Comparison of ENCODE assay signal across 23 cellular contexts in the genomic region with DNA sequence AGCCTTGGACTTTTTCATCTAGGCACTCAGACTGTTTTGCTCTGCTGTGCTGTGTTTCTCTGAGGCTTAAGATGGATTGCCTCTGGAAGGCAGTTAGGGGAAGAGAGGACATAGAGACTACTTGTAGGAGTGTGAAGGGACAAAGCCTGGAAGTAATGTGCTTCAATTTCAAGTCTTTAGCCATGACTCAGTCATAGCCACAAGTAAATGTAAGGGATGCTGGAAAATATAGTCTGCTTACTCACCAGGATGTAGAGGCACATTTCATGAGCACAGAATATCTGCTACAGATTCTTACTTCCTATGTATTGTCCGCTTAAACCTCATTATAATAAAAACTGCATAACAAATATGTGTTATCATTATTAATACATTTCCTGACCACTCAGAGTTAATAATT.
DNase-seq lines count a peak whose midpoint lies in the region; ATAC-seq, FAIRE-seq and TF ChIP-seq lines count a peak whose summit lies in the region.
"Had no signal": no experiment of that assay in that cellular context is flagged by ENCODE, and none has a peak within 500 bp of the region (broad histone marks: within the 10 kb centered on the region; RNA-seq: fewer than 3 reads in every experiment).

No MANE protein-coding gene starts in this region.

- in situ Hi-C loops in brain microvascular endothelial cell (cut with HindIII; ENCODE audit: low pct_ligation_motif_present, low sequenced_read_pairs): no loop called here

- H3K36me3 ChIP-seq in kidney epithelial cell (ENCODE audit: control insufficient read depth, insufficient read depth, low read length) (no peaks in the 10 kb centered on the region), brain microvascular endothelial cell (replicated peaks) (no peaks in the 10 kb centered on the region)
- H3K36me3 ChIP-seq: right lobe of liver, tibial artery had no signal

- TF ChIP-seq CTCF in kidney epithelial cell (IDR thresholded peaks at IDR 0.05; ENCODE audit: insufficient read depth, low read length, poor library complexity, severe bottlenecking) (no peak), brain microvascular endothelial cell (IDR thresholded peaks at IDR 0.05; ENCODE audit: low read depth, low read length, missing control alignments) (no peak)

- no peak for ATAC-seq in GM19328 (IDR thresholded peaks at IDR 0.05; ENCODE audit: unreplicated experiment)
- ATAC-seq: mucosa of descending colon; right lobe of liver; stimulated activated naive CD8-positive, alpha-beta T cell treated with anti-CD3 and anti-CD28 coated beads, Interleukin-15, amount 100 ng/mL, for 72 hours had no signal

- DNase-seq in HTR-8/SVneo (ENCODE audit: insufficient read length, low spot score) (no peak), dedifferentiated amniotic fluid mesenchymal stem cell (ENCODE audit: extremely low spot score) (peak; percentile 67), kidney epithelial cell (ENCODE audit: low read depth) (peak; percentile 44), urothelium cell line (ENCODE audit: low spot score) (peak; percentile 6), brain microvascular endothelial cell (no peak), UCSD-AML1 (lab: John Stamatoyannopoulos, UW; ENCODE audit: unreplicated experiment) (no peak)
- DNase-seq: activated B cell treated with CpG ODN at 0.5 μM for 24 hours; activated naive CD4-positive, alpha-beta T cell treated with anti-CD3 and anti-CD28 coated beads for 36 hours; CD4-positive, alpha-beta T cell; central memory CD4-positive, alpha-beta T cell; DMS 273 treated with DMSO at 0.1 percent for 48 hours; dorsolateral prefrontal cortex; foreskin melanocyte; mucosa of descending colon; NCI-H146; NCI-H524; right lobe of liver; stimulated activated naive CD8-positive, alpha-beta T cell treated with anti-CD3 and anti-CD28 coated beads, Interleukin-15, amount 100 ng/mL, for 72 hours; tibial artery had no signal

- no peak overlapping the region for H3K27ac ChIP-seq in brain microvascular endothelial cell
- H3K27ac ChIP-seq: dorsolateral prefrontal cortex, hepatocyte, KMS-11, parathyroid adenoma, right lobe of liver, tibial artery had no signal

- H3K27me3 ChIP-seq in kidney epithelial cell (ENCODE audit: control insufficient read depth, insufficient read depth, low read length): no peaks in the 10 kb centered on the region
- H3K27me3 ChIP-seq in brain microvascular endothelial cell (replicated peaks): no peaks in the 10 kb centered on the region
- H3K27me3 ChIP-seq: dorsolateral prefrontal cortex, hepatocyte, right lobe of liver, tibial artery had no signal

- H3K4me3 ChIP-seq in kidney epithelial cell (ENCODE audit: low read depth, low read length) (no peak overlapping the region), brain microvascular endothelial cell (ENCODE audit: low read depth, low read length) (no peak overlapping the region)
- H3K4me3 ChIP-seq: dorsolateral prefrontal cortex, hepatocyte, mucosa of descending colon, right lobe of liver, tibial artery had no signal

- FAIRE-seq in HTR-8/SVneo (lab: Jason Lieb, UNC) (peak; percentile 76), urothelium cell line (lab: Jason Lieb, UNC) (no peak)

Comparison
In these comparisons a context has a peak if more than half of its experiments do, and no peak if none do; other contexts are left out.
1. DNase-seq: peak in dedifferentiated amniotic fluid mesenchymal stem cell (single experiment), kidney epithelial cell (single experiment) and urothelium cell line (single experiment); none in HTR-8/SVneo (single experiment), brain microvascular endothelial cell (single experiment) and UCSD-AML1 (single experiment).